In the genomic region with DNA sequence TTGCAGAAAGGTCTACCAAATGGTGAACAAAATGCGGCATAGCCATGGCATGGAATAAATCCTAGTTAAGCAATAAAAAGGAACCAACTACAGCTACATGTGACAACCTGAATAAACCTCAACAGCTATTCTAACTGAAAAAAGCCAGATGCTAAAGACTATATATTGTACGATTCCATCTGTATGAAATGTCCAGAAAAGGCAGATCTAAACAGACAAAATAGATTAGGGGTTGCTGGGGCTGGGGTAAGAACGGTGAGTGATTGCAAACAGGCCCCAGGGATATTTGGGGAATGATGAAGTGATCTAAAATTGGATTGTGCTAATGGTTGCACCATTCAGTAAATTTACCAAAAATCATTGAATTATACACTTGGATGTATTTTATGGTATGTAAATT, we compare ENCODE assay signal across 27 cellular contexts. TPM values are rescaled to one million over a fixed set of nuclear protein-coding genes. Genes with fewer than 3 reads are reported as not detected.
"Had no signal": no experiment of that assay in that cellular context is flagged by ENCODE, and none has a peak within 500 bp of the region (broad histone marks: within the 10 kb centered on the region; RNA-seq: fewer than 3 reads in every experiment).

No MANE protein-coding gene starts in this region.

- ATAC-seq: K562, T-cell had no signal

- H3K27ac ChIP-seq: HL-60, KMS-11, RWPE1 had no signal

- H3K4me3 ChIP-seq: K562 had no signal

- H3K4me2 ChIP-seq: KMS-11 had no signal

- FAIRE-seq: HTR-8/SVneo, K562, RCC 7860 had no signal

- DNase-seq: Kasumi-1, MV-4-11, NCI-H1048, NCI-H1105, NCI-H1417 treated with DMSO at 0.1 percent for 48 hours, NCI-H146, NCI-H1694 treated with DMSO at 0.1 percent for 48 hours, NCI-H1930, NCI-H2081, NCI-H2107, NCI-H226, NCI-H446, NCI-H510A, NCI-H524 treated with DMSO at 0.1 percent for 48 hours, NCI-H69, NCI-H774, SHP77, SW 1271, T-cell had no signal

- H3K9ac ChIP-seq: KMS-11 had no signal

RNA-seq across cellular contexts. Expression of a gene that starts 2.8 kb away (rescaled TPM):
- total RNA-seq: SK-MEL-5 had no signal
- polyA plus RNA-seq: IgD-negative memory B cell had no signal
